In the genomic region with DNA sequence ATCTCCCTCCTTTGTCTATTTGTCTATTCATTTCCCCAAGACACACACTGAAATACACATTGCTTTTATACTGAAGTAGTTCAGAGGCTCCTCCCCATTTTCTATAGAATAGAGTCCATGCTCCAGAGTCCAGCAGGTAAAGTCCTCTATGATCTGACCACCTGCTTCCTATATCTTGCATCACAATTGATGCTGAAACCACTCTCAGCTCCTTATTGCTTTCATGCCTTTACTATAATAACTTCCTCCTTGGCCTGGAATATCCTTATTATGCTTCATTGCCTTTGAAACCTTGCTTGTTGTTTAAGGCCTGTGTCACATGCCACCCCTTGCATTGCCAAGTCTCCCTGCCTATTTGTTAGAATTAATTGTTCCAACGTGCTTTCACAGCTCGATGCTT, we compare ENCODE assay signal across 9 cellular contexts. TPM values are rescaled to one million over a fixed set of nuclear protein-coding genes. Genes with fewer than 3 reads are reported as not detected.
"Had no signal": no experiment of that assay in that cellular context is flagged by ENCODE, and none has a peak within 500 bp of the region (broad histone marks: within the 10 kb centered on the region; RNA-seq: fewer than 3 reads in every experiment).

No MANE protein-coding gene starts in this region.

- H3K4me3 ChIP-seq: K562 had no signal

- H3K36me3 Mint-ChIP-seq: IgD-negative memory B cell had no signal

- DNase-seq: IMR-90, KBM-7, KG1 had no signal

- H3K4me3 Mint-ChIP-seq: IgD-negative memory B cell had no signal

- H3K27ac ChIP-seq: HL-60 had no signal

- H3K27ac Mint-ChIP-seq: IgD-negative memory B cell had no signal

- H3K4me1 Mint-ChIP-seq: IgD-negative memory B cell had no signal

- ATAC-seq: HepG2, K562 had no signal

RNA-seq across cellular contexts. Expression of gene OR6Q1, which starts 12.6 kb away (rescaled TPM):
- total RNA-seq: HepG2, HT-29, HT1080, IMR-90, K562 had no signal
- polyA plus RNA-seq: HepG2, IgD-negative memory B cell, IMR-90, K562 had no signal

RNA-seq across cellular contexts. Expression of gene OR9Q1, which starts 19.7 kb away (rescaled TPM):
- total RNA-seq: HepG2, HT-29, HT1080, IMR-90, K562 had no signal
- polyA plus RNA-seq: HepG2, IgD-negative memory B cell, IMR-90, K562 had no signal
